In the genomic region with DNA sequence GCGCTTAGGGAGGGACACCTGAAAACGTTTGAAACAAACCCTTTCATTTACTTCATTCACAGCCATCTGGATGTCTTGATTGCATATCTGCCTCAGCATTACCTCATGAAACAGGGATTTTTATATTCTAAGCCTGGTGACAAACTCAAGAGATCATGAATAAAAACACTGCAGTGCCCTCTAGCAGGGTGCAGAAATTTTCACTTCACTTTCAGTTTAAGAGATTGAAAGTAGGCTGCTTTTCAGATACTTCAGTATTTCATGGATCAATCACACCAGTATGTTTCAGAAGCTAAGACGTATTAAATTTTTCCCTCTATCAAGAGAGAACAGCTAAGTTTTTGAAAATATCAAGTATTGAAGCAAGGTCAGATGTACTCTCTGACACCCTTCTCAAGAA, we compare ENCODE assay signal across 17 cellular contexts.
DNase-seq lines count a peak whose midpoint lies in the region; ATAC-seq and TF ChIP-seq lines count a peak whose summit lies in the region.
"Had no signal": no experiment of that assay in that cellular context is flagged by ENCODE, and none has a peak within 500 bp of the region (broad histone marks: within the 10 kb centered on the region; RNA-seq: fewer than 3 reads in every experiment).

No MANE protein-coding gene starts in this region.

- H3K36me3 ChIP-seq in GM23248 (ENCODE audit: low read depth) = no peaks in the 10 kb centered on the region
- no peaks in the 10 kb centered on the region for H3K36me3 ChIP-seq in OCI-LY3 (replicated peaks; ENCODE audit: low read depth, low read length)
- H3K36me3 ChIP-seq: thoracic aorta had no signal

- TF ChIP-seq CTCF in OCI-LY3 (IDR thresholded peaks at IDR 0.05; ENCODE audit: low read depth, low read length) (peak; percentile 52), epithelial cell of proximal tubule (conservative IDR thresholded peaks at IDR 0.05; ENCODE audit: low read depth, low read length) (peak; percentile 45), nephron (IDR thresholded peaks at IDR 0.05; ENCODE audit: unreplicated experiment in 3 of 3) (peak in 2 of 3 experiments; percentile 15 to 22)

- H3K4me3 ChIP-seq in GM23248 (no peak overlapping the region), OCI-LY3 (ENCODE audit: low read length) (no peak overlapping the region), epithelial cell of proximal tubule (ENCODE audit: low read depth, low read length) (no peak overlapping the region)
- H3K4me3 ChIP-seq: thoracic aorta had no signal

- in situ Hi-C loops in GM23248 (cut with MboI) = no loop called here

- peak; percentile 12 for DNase-seq in GM23248
- no peak for DNase-seq in epithelial cell of proximal tubule (ENCODE audit: low read depth)
- no peak for DNase-seq in dermis blood vessel endothelial cell
- no peak for DNase-seq in NCI-H2029 treated with DMSO at 0.1 percent for 48 hours (lab: John Stamatoyannopoulos, UW)
- DNase-seq in stimulated activated effector memory CD8-positive, alpha-beta T cell treated with anti-CD3 and anti-CD28 coated beads, Interleukin-12 subunit alpha, Interleukin-12 subunit beta, amount 100 ng/mL, for 72 hours (ENCODE audit: low spot score in 2 of 2) = no peak
- DNase-seq: activated CD8-positive, alpha-beta memory T cell treated with anti-CD3 and anti-CD28 coated beads, Interleukin-2, amount 10 ng/mL, durations not matched to agents 7 days and 5 days; natural killer cell; NCI-H1417 treated with DMSO at 0.1 percent for 48 hours; NCI-H2227 treated with DMSO at 0.1 percent for 48 hours; SHP77 had no signal

- H3K27ac ChIP-seq in GM23248 (no peak overlapping the region), OCI-LY3 (ENCODE audit: low read length) (no peak overlapping the region)
- H3K27ac ChIP-seq: thoracic aorta had no signal

- H3K36me3 Mint-ChIP-seq in nephron (ENCODE audit: low read depth) = no peaks in the 10 kb centered on the region
- H3K36me3 Mint-ChIP-seq in stimulated activated effector memory CD8-positive, alpha-beta T cell treated with anti-CD3 and anti-CD28 coated beads, Interleukin-12 subunit alpha, Interleukin-12 subunit beta, amount 100 ng/mL, for 72 hours = no peaks in the 10 kb centered on the region
- H3K36me3 Mint-ChIP-seq: activated CD8-positive, alpha-beta memory T cell treated with anti-CD3 and anti-CD28 coated beads, Interleukin-2, amount 10 ng/mL, durations not matched to agents 7 days and 5 days; natural killer cell had no signal

- H4K20me1 ChIP-seq in GM23248 (ENCODE audit: insufficient read depth) (no peaks in the 10 kb centered on the region), OCI-LY3 (ENCODE audit: insufficient read depth, low read length) (no peaks in the 10 kb centered on the region)

- no peak overlapping the region for H3K27ac Mint-ChIP-seq in nephron
- no peak overlapping the region for H3K27ac Mint-ChIP-seq in stimulated activated effector memory CD8-positive, alpha-beta T cell treated with anti-CD3 and anti-CD28 coated beads, Interleukin-12 subunit alpha, Interleukin-12 subunit beta, amount 100 ng/mL, for 72 hours
- H3K27ac Mint-ChIP-seq: activated CD8-positive, alpha-beta memory T cell treated with anti-CD3 and anti-CD28 coated beads, Interleukin-2, amount 10 ng/mL, durations not matched to agents 7 days and 5 days; activated T-helper 2 cell treated with anti-CD3 and anti-CD28 coated beads, Interferon-gamma antibody, Interleukin-2, Interleukin-4, amounts not matched to agents 10 μg/mL and 5 μg/mL and 100 μg/mL, durations not matched to agents 14 hours and 24 hours and 36 hours; natural killer cell; progenitor cell of endocrine pancreas had no signal

- H3K4me1 Mint-ChIP-seq in nephron = no peaks in the 10 kb centered on the region
- H3K4me1 Mint-ChIP-seq in stimulated activated effector memory CD8-positive, alpha-beta T cell treated with anti-CD3 and anti-CD28 coated beads, Interleukin-12 subunit alpha, Interleukin-12 subunit beta, amount 100 ng/mL, for 72 hours = no peaks in the 10 kb centered on the region
- H3K4me1 Mint-ChIP-seq: activated CD8-positive, alpha-beta memory T cell treated with anti-CD3 and anti-CD28 coated beads, Interleukin-2, amount 10 ng/mL, durations not matched to agents 7 days and 5 days; natural killer cell had no signal

- H3K9me3 Mint-ChIP-seq in nephron = no peaks in the 10 kb centered on the region
- H3K9me3 Mint-ChIP-seq in stimulated activated effector memory CD8-positive, alpha-beta T cell treated with anti-CD3 and anti-CD28 coated beads, Interleukin-12 subunit alpha, Interleukin-12 subunit beta, amount 100 ng/mL, for 72 hours = peaks cover 24% of the 10 kb centered on the region

- H3K4me3 Mint-ChIP-seq in nephron = no peak overlapping the region
- H3K4me3 Mint-ChIP-seq in stimulated activated effector memory CD8-positive, alpha-beta T cell treated with anti-CD3 and anti-CD28 coated beads, Interleukin-12 subunit alpha, Interleukin-12 subunit beta, amount 100 ng/mL, for 72 hours = no peak overlapping the region
- H3K4me3 Mint-ChIP-seq: activated CD8-positive, alpha-beta memory T cell treated with anti-CD3 and anti-CD28 coated beads, Interleukin-2, amount 10 ng/mL, durations not matched to agents 7 days and 5 days; natural killer cell had no signal

- no peak overlapping the region for H2AFZ ChIP-seq in GM23248
- H2AFZ ChIP-seq in OCI-LY3 (ENCODE audit: low read depth, low read length) = peak overlapping the region; percentile 88

- no peaks in the 10 kb centered on the region for H3K27me3 Mint-ChIP-seq in nephron (ENCODE audit: low read depth)
- H3K27me3 Mint-ChIP-seq: activated CD8-positive, alpha-beta memory T cell treated with anti-CD3 and anti-CD28 coated beads, Interleukin-2, amount 10 ng/mL, durations not matched to agents 7 days and 5 days; progenitor cell of endocrine pancreas had no signal

- H3K79me2 ChIP-seq in GM23248 (ENCODE audit: insufficient read depth) = no peaks in the 10 kb centered on the region
- no peaks in the 10 kb centered on the region for H3K79me2 ChIP-seq in OCI-LY3 (ENCODE audit: low read length)

- H3F3A ChIP-seq in GM23248 (ENCODE audit: insufficient read depth) = no peaks in the 10 kb centered on the region

- 4 to 5% methylated on average over 3 of the region's 3 CpGs for WGBS in GM23248 (ENCODE audit: low coverage in 1 of 2, low lambda C conversion rate in 2 of 2, missing lambda C conversion rate in 2 of 2), 2 experiments

- H3K4me2 ChIP-seq in GM23248 (ENCODE audit: unreplicated experiment) (no peak overlapping the region), OCI-LY3 (ENCODE audit: low read length) (peak overlapping the region; percentile 38; the same call in 1 of the 2 replicates)

- no peaks in the 10 kb centered on the region for H3K9me2 ChIP-seq in GM23248 (ENCODE audit: insufficient read depth)

- H3K9ac ChIP-seq in GM23248 (no peak overlapping the region), OCI-LY3 (ENCODE audit: low read length) (no peak overlapping the region)

- ATAC-seq in HG03095 (IDR thresholded peaks at IDR 0.05; ENCODE audit: unreplicated experiment) = no peak
- no peak for ATAC-seq in stimulated activated effector memory CD8-positive, alpha-beta T cell treated with anti-CD3 and anti-CD28 coated beads, Interleukin-12 subunit alpha, Interleukin-12 subunit beta, amount 100 ng/mL, for 72 hours
- ATAC-seq: activated CD4-positive, CD25-positive, alpha-beta regulatory T cell treated with anti-CD3 and anti-CD28 coated beads, Interleukin-2, amount 50 U/mL, for 24 hours; activated CD8-positive, alpha-beta memory T cell treated with anti-CD3 and anti-CD28 coated beads, Interleukin-2, amount 10 ng/mL, durations not matched to agents 7 days and 5 days; natural killer cell had no signal

- no peaks in the 10 kb centered on the region for H3K4me1 ChIP-seq in GM23248 (ENCODE audit: insufficient read depth)
- peaks cover 6% of the 10 kb centered on the region; the same call in 1 of the 2 replicates for H3K4me1 ChIP-seq in OCI-LY3 (ENCODE audit: low read length)

- H3K9me3 ChIP-seq in GM23248 (ENCODE audit: low read depth) (no peaks in the 10 kb centered on the region), OCI-LY3 (ENCODE audit: insufficient read depth, low read length) (no peaks in the 10 kb centered on the region)
- H3K9me3 ChIP-seq: thoracic aorta had no signal

- H3K27me3 ChIP-seq in GM23248 (replicated peaks; ENCODE audit: insufficient read depth) (no peaks in the 10 kb centered on the region), OCI-LY3 (ENCODE audit: low read depth, low read length) (no peaks in the 10 kb centered on the region)
